ENCODE assay signal across 8 cellular contexts in the genomic region with DNA sequence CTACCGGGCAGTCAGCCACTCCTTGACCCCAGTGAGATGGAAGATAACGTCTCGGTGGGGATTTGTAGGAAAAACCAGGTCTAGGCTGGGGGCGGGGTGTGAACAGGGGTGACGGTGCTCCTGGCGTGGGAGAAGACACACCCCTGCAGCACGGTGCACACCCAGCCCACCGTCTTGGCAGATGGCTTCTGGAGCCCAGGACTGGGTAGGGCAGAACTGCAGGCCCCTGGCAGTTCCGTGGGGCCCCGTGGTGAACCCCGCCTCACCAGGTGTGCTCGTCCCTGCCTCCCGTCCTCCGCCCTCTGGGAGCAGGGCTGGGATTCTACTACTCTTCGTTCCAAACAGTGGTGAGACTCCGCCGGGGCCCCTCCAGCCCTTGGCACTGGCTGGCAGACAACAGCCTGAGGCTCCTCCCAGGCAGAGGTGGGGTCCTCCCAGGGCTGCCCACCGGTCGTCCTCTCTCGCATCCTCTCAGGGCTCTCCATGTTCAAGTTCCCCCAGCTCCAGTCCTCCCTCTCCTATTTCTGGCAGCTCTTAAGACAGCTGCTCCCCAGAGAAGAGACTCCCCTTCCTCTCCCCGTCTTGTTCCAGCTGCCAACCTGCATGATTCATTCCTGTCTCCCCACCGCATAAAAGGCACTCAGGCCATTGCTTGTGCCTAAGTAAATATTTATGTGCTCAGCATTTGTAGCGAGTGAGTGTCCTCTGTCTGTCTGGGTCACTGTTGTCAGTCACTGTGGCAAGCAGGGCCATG.
A peak's percentile ranks its signal among the peaks of the same experiment; 100 is the strongest.
DNase-seq lines count a peak whose midpoint lies in the region; ATAC-seq and TF ChIP-seq lines count a peak whose summit lies in the region.

No MANE protein-coding gene starts in this region.

- H3K27ac ChIP-seq in lung (ENCODE audit: low read depth in 1 of 2, low read length in 1 of 2), result no peak overlapping the region

- H3K27me3 Mint-ChIP-seq in activated naive CD8-positive, alpha-beta T cell treated with anti-CD3 and anti-CD28 coated beads for 36 hours, result peaks cover 21% of the 10 kb centered on the region

- in situ Hi-C loops in Caki2 (cut with HindIII; ENCODE audit: low pct_unique_long_range_greater_than_20kb, low sequenced_read_pairs), result no loop called here
- in situ Hi-C loops in G401 (cut with HindIII; ENCODE audit: low sequenced_read_pairs), result no loop called here

- TF ChIP-seq CTCF in NB4 (IDR thresholded peaks at IDR 0.05; ENCODE audit: low read depth, low read length) (no peak), lung (IDR thresholded peaks at IDR 0.05; ENCODE audit: control extremely low read depth, extremely low read depth) (no peak)

- no peak for TF ChIP-seq POLR2A in NB4 (IDR thresholded peaks at IDR 0.05; ENCODE audit: extremely low read depth, insufficient read length)

- ATAC-seq in lung (ENCODE audit: insufficient read depth, low FRiP score) (peak; percentile 74), HG03442 (IDR thresholded peaks at IDR 0.05; ENCODE audit: unreplicated experiment) (no peak), HG03432 (IDR thresholded peaks at IDR 0.05; ENCODE audit: unreplicated experiment) (no peak)

- WGBS in lung, 2 donors, result 40 to 65% methylated on average over 23 of the region's 23 CpGs

- H3K9me3 Mint-ChIP-seq in activated naive CD8-positive, alpha-beta T cell treated with anti-CD3 and anti-CD28 coated beads for 36 hours, result peaks cover 10% of the 10 kb centered on the region

- H3K27me3 ChIP-seq in lung (ENCODE audit: control insufficient read depth, insufficient read depth), result no peaks in the 10 kb centered on the region

- H3K27ac Mint-ChIP-seq in activated naive CD8-positive, alpha-beta T cell treated with anti-CD3 and anti-CD28 coated beads for 36 hours, result no peak overlapping the region

- H3K4me1 Mint-ChIP-seq in activated naive CD8-positive, alpha-beta T cell treated with anti-CD3 and anti-CD28 coated beads for 36 hours, result no peaks in the 10 kb centered on the region

- DNase-seq in Caki2 (ENCODE audit: low read depth) (peak; percentile 89), NB4 (ENCODE audit: low read depth) (peak; percentile 65), amniotic stem cell (lab: John Stamatoyannopoulos, UW) (peak; percentile 36), lung (ENCODE audit: low spot score) (no peak), G401 (ENCODE audit: low spot score) (no peak)
- no peak for DNase-seq in activated naive CD8-positive, alpha-beta T cell treated with anti-CD3 and anti-CD28 coated beads for 36 hours

- H3K9me3 ChIP-seq in lung (ENCODE audit: control insufficient read depth in 2 of 2, insufficient read depth in 1 of 2, low read length in 1 of 2), result no peaks in the 10 kb centered on the region

- H3K4me3 ChIP-seq in NB4 (ENCODE audit: low read depth, low read length), result no peak overlapping the region
- no peak overlapping the region for H3K4me3 ChIP-seq in lung

- H3K36me3 Mint-ChIP-seq in activated naive CD8-positive, alpha-beta T cell treated with anti-CD3 and anti-CD28 coated beads for 36 hours, result peaks cover 2% of the 10 kb centered on the region

- H3K36me3 ChIP-seq in lung (ENCODE audit: control insufficient read depth in 2 of 2, insufficient read depth in 2 of 2, low read length in 2 of 2), result no peaks in the 10 kb centered on the region

- no peak overlapping the region for H3K4me3 Mint-ChIP-seq in activated naive CD8-positive, alpha-beta T cell treated with anti-CD3 and anti-CD28 coated beads for 36 hours

- H3K4me1 ChIP-seq in lung (ENCODE audit: control insufficient read depth in 2 of 2, insufficient read depth in 2 of 2, low read length in 2 of 2), result peaks cover 0 to 4% of the 10 kb centered on the region in 2 donors

Comparison
In these comparisons a context has a peak if more than half of its experiments do, and no peak if none do; other contexts are left out.
1. DNase-seq: peak in Caki2 (single experiment), NB4 (single experiment) and amniotic stem cell (single experiment); none in lung (single experiment), G401 (single experiment) and activated naive CD8-positive, alpha-beta T cell treated with anti-CD3 and anti-CD28 coated beads for 36 hours (single experiment).